9 cellular contexts compared by ENCODE assay signal in genomic region chr5:171956870-171957501, GRCh38. TPM values are rescaled to one million over a fixed set of nuclear protein-coding genes. Genes with fewer than 3 reads are reported as not detected.
DNase-seq lines count a peak whose midpoint lies in the region; ATAC-seq and TF ChIP-seq lines count a peak whose summit lies in the region.
"Had no signal": no experiment of that assay in that cellular context is flagged by ENCODE, and none has a peak within 500 bp of the region (broad histone marks: within the 10 kb centered on the region; RNA-seq: fewer than 3 reads in every experiment).

No MANE protein-coding gene starts in this region.

- WGBS in esophagus squamous epithelium, 2 donors = 26 to 32% methylated on average over 5 of the region's 5 CpGs

- H3K27ac ChIP-seq in RWPE2 (ENCODE audit: poor library complexity, severe bottlenecking) = peak overlapping the region; percentile 74
- H3K27ac ChIP-seq in esophagus squamous epithelium = peak overlapping the region; percentile 18 to 65 (median 36)
- no peak overlapping the region for H3K27ac ChIP-seq in upper lobe of right lung

- H3K27me3 ChIP-seq in RWPE2 (ENCODE audit: insufficient read depth, poor library complexity, severe bottlenecking) (no peaks in the 10 kb centered on the region), esophagus squamous epithelium (no peaks in the 10 kb centered on the region), upper lobe of right lung (no peaks in the 10 kb centered on the region)

- no peak for TF ChIP-seq CTCF in RWPE2 (IDR thresholded peaks at IDR 0.05; ENCODE audit: poor library complexity, severe bottlenecking)
- no peak for TF ChIP-seq CTCF in esophagus squamous epithelium (IDR thresholded peaks at IDR 0.05)
- no peak for TF ChIP-seq CTCF in upper lobe of right lung (IDR thresholded peaks at IDR 0.05)

- H3K4me1 ChIP-seq in RWPE2 (ENCODE audit: insufficient read depth, poor library complexity, severe bottlenecking) = peaks cover 50% of the 10 kb centered on the region
- H3K4me1 ChIP-seq in esophagus squamous epithelium = peaks cover 17 to 73% (median 50%) of the 10 kb centered on the region in 3 donors
- H3K4me1 ChIP-seq in upper lobe of right lung = peaks cover 60% of the 10 kb centered on the region

- H3K9me3 Mint-ChIP-seq in activated T-cell treated with anti-CD3 and anti-CD28 coated beads, Interleukin-2, amount 50 U/mL, for 72 hours = no peaks in the 10 kb centered on the region
- H3K9me3 Mint-ChIP-seq in activated T-cell treated with anti-CD3 and anti-CD28 coated beads, Interleukin-2, amount 50 U/mL, for 4 hours = no peaks in the 10 kb centered on the region
- no peaks in the 10 kb centered on the region for H3K9me3 Mint-ChIP-seq in stimulated activated naive B cell treated with anti-CD40 and anti-IgM and Interleukin-4, amounts not matched to agents 10 μg/mL and 1 μg/mL and 100 μg/mL, for 72 hours

- H3K4me3 ChIP-seq in RWPE2 (ENCODE audit: severe bottlenecking) (no peak overlapping the region), esophagus squamous epithelium (no peak overlapping the region), upper lobe of right lung (no peak overlapping the region)

- intact Hi-C loops in esophagus squamous epithelium (cut with DNase I) = no loop called here
- intact Hi-C loops in upper lobe of right lung (cut with DNase I) = no loop called here

- H3K36me3 Mint-ChIP-seq in activated T-cell treated with anti-CD3 and anti-CD28 coated beads, Interleukin-2, amount 50 U/mL, for 72 hours (ENCODE audit: insufficient read depth in 2 of 2) = peaks cover 0 to 7% of the 10 kb centered on the region in 2 donors
- peaks cover 1% of the 10 kb centered on the region for H3K36me3 Mint-ChIP-seq in activated T-cell treated with anti-CD3 and anti-CD28 coated beads, Interleukin-2, amount 50 U/mL, for 4 hours (ENCODE audit: insufficient read depth)
- H3K36me3 Mint-ChIP-seq in stimulated activated naive B cell treated with anti-CD40 and anti-IgM and Interleukin-4, amounts not matched to agents 10 μg/mL and 1 μg/mL and 100 μg/mL, for 72 hours = peaks cover 10 to 13% of the 10 kb centered on the region in 2 donors

- peak overlapping the region; percentile 61 to 80 for H3K4me3 Mint-ChIP-seq in activated T-cell treated with anti-CD3 and anti-CD28 coated beads, Interleukin-2, amount 50 U/mL, for 72 hours
- no peak overlapping the region for H3K4me3 Mint-ChIP-seq in activated T-cell treated with anti-CD3 and anti-CD28 coated beads, Interleukin-2, amount 50 U/mL, for 4 hours
- H3K4me3 Mint-ChIP-seq in stimulated activated naive B cell treated with anti-CD40 and anti-IgM and Interleukin-4, amounts not matched to agents 10 μg/mL and 1 μg/mL and 100 μg/mL, for 72 hours = peak overlapping the region; percentile 49 to 60

- no peak for TF ChIP-seq POLR2A in esophagus squamous epithelium (IDR thresholded peaks at IDR 0.05)

- DNase-seq in activated T-cell treated with anti-CD3 and anti-CD28 coated beads, Interleukin-2, amount 50 U/mL, for 72 hours = no peak
- no peak for DNase-seq in activated T-cell treated with anti-CD3 and anti-CD28 coated beads, Interleukin-2, amount 50 U/mL, for 4 hours
- no peak for DNase-seq in RWPE2 (ENCODE audit: low spot score)
- no peak for DNase-seq in esophagus squamous epithelium (lab: John Stamatoyannopoulos, UW)
- DNase-seq in stimulated activated naive B cell treated with anti-CD40 and anti-IgM and Interleukin-4, amounts not matched to agents 10 μg/mL and 1 μg/mL and 100 μg/mL, for 72 hours = no peak
- no peak for DNase-seq in NCI-H1436 treated with DMSO at 0.1 percent for 48 hours (lab: John Stamatoyannopoulos, UW)
- DNase-seq in upper lobe of right lung = no peak
- DNase-seq in AG08396 (ENCODE audit: low spot score) = no peak
- DNase-seq: mesenchymal stem cell had no signal

- peak in 1 of 2 donors; percentile 1 for ATAC-seq in activated T-cell treated with anti-CD3 and anti-CD28 coated beads, Interleukin-2, amount 50 U/mL, for 72 hours (replicated peaks in 1 of 2)
- ATAC-seq in activated T-cell treated with anti-CD3 and anti-CD28 coated beads, Interleukin-2, amount 50 U/mL, for 4 hours = no peak
- no peak for ATAC-seq in RWPE2 (ENCODE audit: low read depth)
- ATAC-seq in stimulated activated naive B cell treated with anti-CD40 and anti-IgM and Interleukin-4, amounts not matched to agents 10 μg/mL and 1 μg/mL and 100 μg/mL, for 72 hours (replicated peaks) = no peak
- no peak for ATAC-seq in upper lobe of right lung

- no peaks in the 10 kb centered on the region for H3K9me3 ChIP-seq in RWPE2 (ENCODE audit: severe bottlenecking)
- H3K9me3 ChIP-seq in esophagus squamous epithelium = no peaks in the 10 kb centered on the region
- H3K9me3 ChIP-seq in upper lobe of right lung = no peaks in the 10 kb centered on the region

- peaks cover 5% of the 10 kb centered on the region; the same call in 1 of the 2 replicates for H3K36me3 ChIP-seq in RWPE2 (ENCODE audit: low read depth)
- H3K36me3 ChIP-seq in esophagus squamous epithelium = peaks cover 0 to 9% (median 0%) of the 10 kb centered on the region in 3 donors
- H3K36me3 ChIP-seq in upper lobe of right lung = no peaks in the 10 kb centered on the region

- no peaks in the 10 kb centered on the region for H3K27me3 Mint-ChIP-seq in activated T-cell treated with anti-CD3 and anti-CD28 coated beads, Interleukin-2, amount 50 U/mL, for 72 hours (ENCODE audit: low read depth)
- no peaks in the 10 kb centered on the region for H3K27me3 Mint-ChIP-seq in activated T-cell treated with anti-CD3 and anti-CD28 coated beads, Interleukin-2, amount 50 U/mL, for 4 hours (ENCODE audit: low read depth)
- no peaks in the 10 kb centered on the region for H3K27me3 Mint-ChIP-seq in stimulated activated naive B cell treated with anti-CD40 and anti-IgM and Interleukin-4, amounts not matched to agents 10 μg/mL and 1 μg/mL and 100 μg/mL, for 72 hours

- peaks cover 71% of the 10 kb centered on the region for H3K4me1 Mint-ChIP-seq in activated T-cell treated with anti-CD3 and anti-CD28 coated beads, Interleukin-2, amount 50 U/mL, for 72 hours (ENCODE audit: low read depth)
- peaks cover 80% of the 10 kb centered on the region for H3K4me1 Mint-ChIP-seq in activated T-cell treated with anti-CD3 and anti-CD28 coated beads, Interleukin-2, amount 50 U/mL, for 4 hours (ENCODE audit: low read depth)
- peaks cover 32 to 87% of the 10 kb centered on the region in 2 donors for H3K4me1 Mint-ChIP-seq in stimulated activated naive B cell treated with anti-CD40 and anti-IgM and Interleukin-4, amounts not matched to agents 10 μg/mL and 1 μg/mL and 100 μg/mL, for 72 hours

- peak overlapping the region; percentile 56 for H3K27ac Mint-ChIP-seq in activated T-cell treated with anti-CD3 and anti-CD28 coated beads, Interleukin-2, amount 50 U/mL, for 72 hours
- peak overlapping the region; percentile 84 for H3K27ac Mint-ChIP-seq in stimulated activated naive B cell treated with anti-CD40 and anti-IgM and Interleukin-4, amounts not matched to agents 10 μg/mL and 1 μg/mL and 100 μg/mL, for 72 hours

RNA-seq across cellular contexts. Expression of gene FBXW11, which starts 49.5 kb away (rescaled TPM):
- 10 to 100 TPM; 43.2 to 55.2 TPM for total RNA-seq in activated T-cell treated with anti-CD3 and anti-CD28 coated beads, Interleukin-2, amount 50 U/mL, for 72 hours
- 10 to 100 TPM; 46.0 to 47.9 (median 47.6) TPM for total RNA-seq in activated T-cell treated with anti-CD3 and anti-CD28 coated beads, Interleukin-2, amount 50 U/mL, for 4 hours
- total RNA-seq in esophagus squamous epithelium (10 to 100 TPM; 43.5 to 63.2 (median 49.0) TPM), upper lobe of right lung (61.8 TPM)
